ENCODE assay signal across 1 cellular context in genomic region chr19:47778089-47778953, GRCh38.
TF ChIP-seq lines count a peak whose summit lies in the region.

TSS of gene SELENOW (plus strand) at chr19:47778703. CDS start at chr19:47778786, 83 bp downstream.

TF ChIP-seq in HepG2, 621 proteins besides CTCF, POLR2A, EP300 and RAD21 (continued from another document and continues in another):
- 0 out of 2 replicates have a peak, but pooled peaks have one; percentile 11 for TF ChIP-seq ZNF512B (CRISPR knock-in tag; IDR thresholded peaks at IDR 0.05; ENCODE audit: borderline replicate concordance)
- TF ChIP-seq NFIC (IDR thresholded peaks at IDR 0.05; ENCODE audit: low read length): no peak
- no peak for TF ChIP-seq SETDB1 (CRISPR knock-in tag; IDR thresholded peaks at IDR 0.05; ENCODE audit: borderline replicate concordance)
- no peak for TF ChIP-seq SMARCC2 (IDR thresholded peaks at IDR 0.05)
- TF ChIP-seq ZNF468 (CRISPR knock-in tag; IDR thresholded peaks at IDR 0.05): no peak
- peak; percentile 89 for TF ChIP-seq NAIF1 (CRISPR knock-in tag; IDR thresholded peaks at IDR 0.05; ENCODE audit: borderline replicate concordance)
- TF ChIP-seq NBN (conservative IDR thresholded peaks at IDR 0.05): no peak
- peak; percentile 93 for TF ChIP-seq ZFX (CRISPR knock-in tag; IDR thresholded peaks at IDR 0.05; ENCODE audit: low read depth)
- peak; percentile 32 for TF ChIP-seq XRCC5 (optimal IDR thresholded peaks at IDR 0.05; ENCODE audit: low read length)
- no peak for TF ChIP-seq ZNF432 (CRISPR knock-in tag; IDR thresholded peaks at IDR 0.05; ENCODE audit: borderline replicate concordance)
- no peak for TF ChIP-seq RARA (CRISPR knock-in tag; IDR thresholded peaks at IDR 0.05)
- no peak for TF ChIP-seq ZNF101 (CRISPR knock-in tag; IDR thresholded peaks at IDR 0.05; ENCODE audit: borderline replicate concordance, low read depth)
- no peak for TF ChIP-seq ZNF597 (CRISPR knock-in tag; IDR thresholded peaks at IDR 0.05)
- TF ChIP-seq PREB (CRISPR knock-in tag; IDR thresholded peaks at IDR 0.05): no peak
- TF ChIP-seq ZNF678 (CRISPR knock-in tag; IDR thresholded peaks at IDR 0.05): no peak
- no peak for TF ChIP-seq ZNF282 (IDR thresholded peaks at IDR 0.05; ENCODE audit: partially characterized antibody)
- peak; percentile 11; the same call in 1 of the 2 replicates for TF ChIP-seq SOX5 (CRISPR knock-in tag; IDR thresholded peaks at IDR 0.05; ENCODE audit: borderline replicate concordance)
- TF ChIP-seq ZNF75D (CRISPR knock-in tag; IDR thresholded peaks at IDR 0.05; ENCODE audit: borderline replicate concordance): no peak
- no peak for TF ChIP-seq FOXA3 (CRISPR knock-in tag; IDR thresholded peaks at IDR 0.05)
- TF ChIP-seq NCOA5 (CRISPR knock-in tag; IDR thresholded peaks at IDR 0.05): no peak
- peak; percentile 28; the same call in 1 of the 2 replicates for TF ChIP-seq ZBTB26 (CRISPR knock-in tag; IDR thresholded peaks at IDR 0.05; ENCODE audit: borderline replicate concordance)
- no peak; the same call in 1 of the 2 replicates for TF ChIP-seq DNMT3B (CRISPR knock-in tag; conservative IDR thresholded peaks at IDR 0.05)
- peak; percentile 36; the same call in 1 of the 2 replicates for TF ChIP-seq ZNF143 (CRISPR knock-in tag; IDR thresholded peaks at IDR 0.05)
- 0 out of 2 replicates have a peak, but pooled peaks have one; percentile 68 for TF ChIP-seq ZFP90 (CRISPR knock-in tag; IDR thresholded peaks at IDR 0.05; ENCODE audit: borderline replicate concordance)
- TF ChIP-seq MEIS2 (CRISPR knock-in tag; IDR thresholded peaks at IDR 0.05): 0 out of 2 replicates have a peak, but pooled peaks have one; percentile 53
- TF ChIP-seq SPEN (CRISPR knock-in tag; IDR thresholded peaks at IDR 0.05; ENCODE audit: low read depth): peak; percentile 55
- no peak; the same call in 2 of the 3 replicates for TF ChIP-seq MXI1 (IDR thresholded peaks at IDR 0.05; ENCODE audit: borderline replicate concordance, low read depth, low read length)
- peak; percentile 75; the same call in 1 of the 2 replicates for TF ChIP-seq SNAPC4 (CRISPR knock-in tag; IDR thresholded peaks at IDR 0.05)
- no peak for TF ChIP-seq ZNF234 (CRISPR knock-in tag; conservative IDR thresholded peaks at IDR 0.05)
- peak; percentile 71 for TF ChIP-seq ELF3 (CRISPR knock-in tag; IDR thresholded peaks at IDR 0.05)
- no peak for TF ChIP-seq HMG20B (CRISPR knock-in tag; conservative IDR thresholded peaks at IDR 0.05)
- TF ChIP-seq ZNF598 (CRISPR knock-in tag; IDR thresholded peaks at IDR 0.05; ENCODE audit: borderline replicate concordance): no peak; the same call in 1 of the 2 replicates
- 0 out of 2 replicates have a peak, but pooled peaks have one; percentile 32 for TF ChIP-seq FOXJ3 (CRISPR knock-in tag; IDR thresholded peaks at IDR 0.05; ENCODE audit: borderline replicate concordance)
- TF ChIP-seq TERF1 (CRISPR knock-in tag; IDR thresholded peaks at IDR 0.05): peak; percentile 18; the same call in 1 of the 2 replicates
- no peak for TF ChIP-seq ZNF136 (CRISPR knock-in tag; IDR thresholded peaks at IDR 0.05; ENCODE audit: low read depth)
- no peak for TF ChIP-seq TOPORS (CRISPR knock-in tag; IDR thresholded peaks at IDR 0.05)
- TF ChIP-seq MYPOP (CRISPR knock-in tag; IDR thresholded peaks at IDR 0.05): peak; percentile 67; the same call in 1 of the 2 replicates
- TF ChIP-seq ZNF639 (CRISPR knock-in tag; conservative IDR thresholded peaks at IDR 0.05): no peak
- no peak for TF ChIP-seq ETV5 (CRISPR knock-in tag; IDR thresholded peaks at IDR 0.05; ENCODE audit: borderline replicate concordance)
- no peak; the same call in 1 of the 2 replicates for TF ChIP-seq ZNF83 (CRISPR knock-in tag; IDR thresholded peaks at IDR 0.05; ENCODE audit: borderline replicate concordance)
- TF ChIP-seq ZNF790 (CRISPR knock-in tag; IDR thresholded peaks at IDR 0.05; ENCODE audit: borderline replicate concordance): no peak
- no peak; the same call in 1 of the 2 replicates for TF ChIP-seq HES4 (CRISPR knock-in tag; IDR thresholded peaks at IDR 0.05; ENCODE audit: borderline replicate concordance)
- TF ChIP-seq ZNF17 (CRISPR knock-in tag; IDR thresholded peaks at IDR 0.05): no peak
- no peak for TF ChIP-seq MNT (IDR thresholded peaks at IDR 0.05)
